In genomic region chr1:117106478-117106877, GRCh38 we compare ENCODE assay signal across 28 cellular contexts. TPM values are rescaled to one million over a fixed set of nuclear protein-coding genes. Genes with fewer than 3 reads are reported as not detected.
A peak's percentile ranks its signal among the peaks of the same experiment; 100 is the strongest.
DNase-seq lines count a peak whose midpoint lies in the region; ATAC-seq and TF ChIP-seq lines count a peak whose summit lies in the region.
"Had no signal": no experiment of that assay in that cellular context is flagged by ENCODE, and none has a peak within 500 bp of the region (broad histone marks: within the 10 kb centered on the region; RNA-seq: fewer than 3 reads in every experiment).

No MANE protein-coding gene starts in this region.

- peak; percentile 16 for DNase-seq in activated CD4-positive, alpha-beta T cell treated with anti-CD3 and anti-CD28 coated beads for 48 hours
- no peak for DNase-seq in activated CD4-positive, alpha-beta T cell treated with anti-CD3 and anti-CD28 coated beads, Interleukin-2, amount 10 ng/mL, durations not matched to agents 24 days and 14 days
- DNase-seq in stimulated activated CD4-positive, alpha-beta T cell treated with anti-CD3 and anti-CD28 coated beads, Interleukin-15, amount 100 ng/mL, for 24 hours, result peak; percentile 14
- no peak for DNase-seq in stimulated activated CD4-positive, alpha-beta T cell treated with anti-CD3 and anti-CD28 coated beads, Interleukin-4, amount 100 ng/mL, for 1 hour
- DNase-seq in effector memory CD8-positive, alpha-beta T cell, result no peak
- DNase-seq in cerebellar nuclear complex (lab: John Stamatoyannopoulos, UW), result no peak
- DNase-seq in osteoblast (ENCODE audit: insufficient read length, low spot score, missing footprints), result no peak
- DNase-seq: activated CD4-positive, CD25-positive, alpha-beta regulatory T cell treated with anti-CD3 and anti-CD28 coated beads, Interleukin-2, amount 50 U/mL, for 72 hours; activated CD8-positive, alpha-beta memory T cell treated with anti-CD3 and anti-CD28 coated beads, Interleukin-2, amount 10 ng/mL, durations not matched to agents 7 days and 5 days; activated naive CD8-positive, alpha-beta T cell treated with anti-CD3 and anti-CD28 coated beads, Interleukin-2, amount 10 ng/mL, durations not matched to agents 7 days and 5 days; activated T-cell treated with anti-CD3 and anti-CD28 coated beads, Interleukin-2, amount 50 U/mL, for 48 hours; Caco-2; DMS53; GDM1; head of caudate nucleus; IMR-90; islet precursor cell; left lung; mesendoderm; right cardiac atrium; stimulated activated CD4-positive, alpha-beta T cell treated with anti-CD3 and anti-CD28 coated beads, Interleukin-2, amount 100 ng/mL, for 24 hours; stimulated activated CD8-positive, alpha-beta memory T cell treated with anti-CD3 and anti-CD28 coated beads, Interleukin-4, amount 100 ng/mL, for 48 hours; thyroid gland; uterus had no signal

- intact Hi-C loops in activated CD4-positive, alpha-beta T cell treated with anti-CD3 and anti-CD28 coated beads, Interleukin-2, amount 10 ng/mL, durations not matched to agents 24 days and 14 days (cut with micrococcal nuclease), result no loop called here

- H2AFZ ChIP-seq in osteoblast (ENCODE audit: low read length), result no peak overlapping the region

- H3K4me2 ChIP-seq in osteoblast (ENCODE audit: insufficient read depth, low read length), result no peak overlapping the region

- H3K27me3 Mint-ChIP-seq in activated CD4-positive, alpha-beta T cell treated with anti-CD3 and anti-CD28 coated beads, Interleukin-2, amount 10 ng/mL, durations not matched to agents 24 days and 14 days, result no peaks in the 10 kb centered on the region
- H3K27me3 Mint-ChIP-seq in effector memory CD8-positive, alpha-beta T cell, result no peaks in the 10 kb centered on the region
- H3K27me3 Mint-ChIP-seq: activated CD8-positive, alpha-beta memory T cell treated with anti-CD3 and anti-CD28 coated beads, Interleukin-2, amount 10 ng/mL, durations not matched to agents 7 days and 5 days; activated naive CD8-positive, alpha-beta T cell treated with anti-CD3 and anti-CD28 coated beads, Interleukin-2, amount 10 ng/mL, durations not matched to agents 7 days and 5 days had no signal

- H3K36me3 ChIP-seq in osteoblast (ENCODE audit: insufficient read depth, low read length), result peaks cover 12% of the 10 kb centered on the region
- H3K36me3 ChIP-seq: thyroid gland, uterus had no signal

- H3K9me3 Mint-ChIP-seq in activated CD4-positive, alpha-beta T cell treated with anti-CD3 and anti-CD28 coated beads, Interleukin-2, amount 10 ng/mL, durations not matched to agents 24 days and 14 days, result no peaks in the 10 kb centered on the region
- no peaks in the 10 kb centered on the region for H3K9me3 Mint-ChIP-seq in effector memory CD8-positive, alpha-beta T cell
- H3K9me3 Mint-ChIP-seq: activated naive CD8-positive, alpha-beta T cell treated with anti-CD3 and anti-CD28 coated beads, Interleukin-2, amount 10 ng/mL, durations not matched to agents 7 days and 5 days; CD14-positive monocyte had no signal

- H3K4me1 ChIP-seq in osteoblast (ENCODE audit: insufficient read depth, low read length), result peaks cover 7% of the 10 kb centered on the region
- H3K4me1 ChIP-seq: Caco-2, left lung, uterus had no signal

- H4K20me1 ChIP-seq in osteoblast (ENCODE audit: insufficient read depth, low read length), result no peaks in the 10 kb centered on the region

- H3K9me3 ChIP-seq in osteoblast (ENCODE audit: low read depth, low read length), result no peaks in the 10 kb centered on the region
- H3K9me3 ChIP-seq: Caco-2, left lung, thyroid gland, uterus had no signal

- no peak overlapping the region for H3K4me3 Mint-ChIP-seq in activated CD4-positive, alpha-beta T cell treated with anti-CD3 and anti-CD28 coated beads, Interleukin-2, amount 10 ng/mL, durations not matched to agents 24 days and 14 days
- no peak overlapping the region for H3K4me3 Mint-ChIP-seq in effector memory CD8-positive, alpha-beta T cell
- H3K4me3 Mint-ChIP-seq: activated CD8-positive, alpha-beta memory T cell treated with anti-CD3 and anti-CD28 coated beads, Interleukin-2, amount 10 ng/mL, durations not matched to agents 7 days and 5 days; activated naive CD8-positive, alpha-beta T cell treated with anti-CD3 and anti-CD28 coated beads, Interleukin-2, amount 10 ng/mL, durations not matched to agents 7 days and 5 days; CD14-positive monocyte had no signal

- H3K79me2 ChIP-seq in osteoblast (ENCODE audit: insufficient read depth, low read length), result no peaks in the 10 kb centered on the region

- no peak overlapping the region for H3K4me3 ChIP-seq in osteoblast (ENCODE audit: insufficient read depth, low read length)
- H3K4me3 ChIP-seq: left lung, thyroid gland, uterus had no signal

- H3K36me3 Mint-ChIP-seq in activated CD4-positive, alpha-beta T cell treated with anti-CD3 and anti-CD28 coated beads, Interleukin-2, amount 10 ng/mL, durations not matched to agents 24 days and 14 days (ENCODE audit: low read depth), result peaks cover 58% of the 10 kb centered on the region
- H3K36me3 Mint-ChIP-seq in effector memory CD8-positive, alpha-beta T cell (ENCODE audit: insufficient read depth), result no peaks in the 10 kb centered on the region

- no peak overlapping the region for H3K27ac Mint-ChIP-seq in activated CD4-positive, alpha-beta T cell treated with anti-CD3 and anti-CD28 coated beads, Interleukin-2, amount 10 ng/mL, durations not matched to agents 24 days and 14 days
- no peak overlapping the region for H3K27ac Mint-ChIP-seq in effector memory CD8-positive, alpha-beta T cell
- H3K27ac Mint-ChIP-seq: activated CD8-positive, alpha-beta memory T cell treated with anti-CD3 and anti-CD28 coated beads, Interleukin-2, amount 10 ng/mL, durations not matched to agents 7 days and 5 days had no signal

- no peaks in the 10 kb centered on the region for H3K27me3 ChIP-seq in osteoblast (ENCODE audit: insufficient read depth, low read length)
- H3K27me3 ChIP-seq: left lung, thyroid gland, uterus had no signal

- ATAC-seq in effector memory CD8-positive, alpha-beta T cell (replicated peaks), result peak; percentile 54
- no peak for ATAC-seq in HG03378 (IDR thresholded peaks at IDR 0.05; ENCODE audit: unreplicated experiment)
- ATAC-seq: activated CD8-positive, alpha-beta memory T cell treated with anti-CD3 and anti-CD28 coated beads, Interleukin-2, amount 10 ng/mL, durations not matched to agents 7 days and 5 days; left lung; right cardiac atrium; SK-N-SH treated with all-trans-retinoic acid at 6 μM for 48 hours had no signal

- peaks cover 11% of the 10 kb centered on the region for H3K4me1 Mint-ChIP-seq in activated CD4-positive, alpha-beta T cell treated with anti-CD3 and anti-CD28 coated beads, Interleukin-2, amount 10 ng/mL, durations not matched to agents 24 days and 14 days
- H3K4me1 Mint-ChIP-seq in effector memory CD8-positive, alpha-beta T cell (ENCODE audit: low read depth in 2 of 2), result peaks cover 0 to 5% of the 10 kb centered on the region in 2 donors
- H3K4me1 Mint-ChIP-seq: CD14-positive monocyte had no signal

- TF ChIP-seq CTCF in osteoblast (IDR thresholded peaks at IDR 0.05; ENCODE audit: extremely low read depth, low read depth, low read length), result no peak

- H3K27ac ChIP-seq in osteoblast (ENCODE audit: low read depth, low read length), result no peak overlapping the region
- H3K27ac ChIP-seq: left lung, RWPE1, thyroid gland, uterus had no signal

RNA-seq across cellular contexts. Expression of gene TRIM45, which starts 15.1 kb away (rescaled TPM):
- total RNA-seq in activated CD4-positive, alpha-beta T cell treated with anti-CD3 and anti-CD28 coated beads, Interleukin-2, amount 10 ng/mL, durations not matched to agents 24 days and 14 days, result 0.62 and 0.98 TPM in 2 replicates
- 1.4 and 2.1 TPM in 2 replicates for total RNA-seq in osteoblast

RNA-seq across cellular contexts. Expression of gene TTF2, which starts 46.4 kb away (rescaled TPM):
- 108 and 116 TPM in 2 replicates for total RNA-seq in activated CD4-positive, alpha-beta T cell treated with anti-CD3 and anti-CD28 coated beads, Interleukin-2, amount 10 ng/mL, durations not matched to agents 24 days and 14 days
- total RNA-seq in osteoblast, result 5.4 and 9.1 TPM in 2 replicates

Comparison
In these comparisons a context has a peak if more than half of its experiments do, and no peak if none do; other contexts are left out.
1. DNase-seq: peak in activated CD4-positive, alpha-beta T cell treated with anti-CD3 and anti-CD28 coated beads for 48 hours (single experiment) and stimulated activated CD4-positive, alpha-beta T cell treated with anti-CD3 and anti-CD28 coated beads, Interleukin-15, amount 100 ng/mL, for 24 hours (single experiment); none in activated CD4-positive, alpha-beta T cell treated with anti-CD3 and anti-CD28 coated beads, Interleukin-2, amount 10 ng/mL, durations not matched to agents 24 days and 14 days (single experiment), stimulated activated CD4-positive, alpha-beta T cell treated with anti-CD3 and anti-CD28 coated beads, Interleukin-4, amount 100 ng/mL, for 1 hour (single experiment), effector memory CD8-positive, alpha-beta T cell (0 of 3), cerebellar nuclear complex (0 of 2) and osteoblast (single experiment).
2. RNA of gene TTF2, which starts 46.4 kb away (total RNA-seq): 108 to 116 TPM in activated CD4-positive, alpha-beta T cell treated with anti-CD3 and anti-CD28 coated beads, Interleukin-2, amount 10 ng/mL, durations not matched to agents 24 days and 14 days; 5.4 to 9.1 TPM in osteoblast; every median in the first group is over 10 times any median in the second.